In the genomic region with DNA sequence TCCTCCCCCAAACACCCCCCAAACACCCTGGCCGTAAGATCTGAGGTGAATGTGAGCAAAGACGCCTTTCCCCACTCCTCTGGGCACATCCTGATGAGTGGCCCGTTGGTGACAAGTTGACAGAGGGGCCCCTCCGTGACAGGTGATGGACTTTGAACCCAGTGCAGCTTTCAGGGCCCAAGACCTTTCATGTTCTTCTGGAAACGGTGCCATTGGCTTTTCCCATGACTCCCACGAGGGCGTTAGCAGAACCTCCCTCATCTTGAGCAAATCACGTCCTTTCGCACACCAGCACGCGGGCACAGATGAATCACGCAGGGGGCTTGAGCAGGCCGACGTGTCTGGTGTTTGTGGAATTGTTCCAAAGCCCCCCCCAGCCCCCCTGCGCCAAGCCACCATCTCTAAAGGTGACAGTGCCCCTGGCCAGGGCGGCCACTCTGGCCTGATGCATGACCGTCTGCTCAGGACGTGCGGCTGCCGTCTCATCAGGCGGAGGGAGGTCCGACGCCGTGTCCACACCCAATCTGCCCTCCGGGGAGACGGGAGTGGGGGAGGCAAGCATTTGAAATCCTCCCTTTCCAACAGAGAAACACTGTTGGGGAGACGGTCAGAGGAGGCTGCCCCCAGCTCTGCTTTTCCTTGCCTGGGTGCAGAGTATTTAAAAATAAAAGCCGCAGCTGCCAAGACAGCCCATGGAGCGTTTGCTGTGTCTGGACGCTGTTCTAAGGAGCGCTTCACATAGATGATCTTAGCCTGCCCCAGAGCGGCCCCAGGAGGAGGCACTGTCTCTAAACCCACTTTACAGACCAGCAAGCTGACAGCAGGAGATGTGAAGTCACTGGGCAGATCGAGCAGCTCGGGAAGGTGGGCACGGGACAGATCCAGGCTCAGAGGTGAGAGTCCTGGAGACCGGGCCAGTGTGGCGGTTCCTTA, we compare ENCODE assay signal across 1 cellular context.
TF ChIP-seq lines count a peak whose summit lies in the region.

No MANE protein-coding gene starts in this region.

TF ChIP-seq in HepG2, 621 proteins besides CTCF, POLR2A, EP300 and RAD21 (continued from another document and continues in another):
- TF ChIP-seq, protein P1, sequence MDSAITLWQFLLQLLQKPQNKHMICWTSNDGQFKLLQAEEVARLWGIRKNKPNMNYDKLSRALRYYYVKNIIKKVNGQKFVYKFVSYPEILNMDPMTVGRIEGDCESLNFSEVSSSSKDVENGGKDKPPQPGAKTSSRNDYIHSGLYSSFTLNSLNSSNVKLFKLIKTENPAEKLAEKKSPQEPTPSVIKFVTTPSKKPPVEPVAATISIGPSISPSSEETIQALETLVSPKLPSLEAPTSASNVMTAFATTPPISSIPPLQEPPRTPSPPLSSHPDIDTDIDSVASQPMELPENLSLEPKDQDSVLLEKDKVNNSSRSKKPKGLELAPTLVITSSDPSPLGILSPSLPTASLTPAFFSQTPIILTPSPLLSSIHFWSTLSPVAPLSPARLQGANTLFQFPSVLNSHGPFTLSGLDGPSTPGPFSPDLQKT (CRISPR knock-in tag; IDR thresholded peaks at IDR 0.05; ENCODE audit: borderline replicate concordance): no peak
- peak; percentile 54; the same call in 1 of the 2 replicates for TF ChIP-seq SIN3A (IDR thresholded peaks at IDR 0.05; ENCODE audit: borderline replicate concordance, low read depth, low read length)
- TF ChIP-seq ASH2L (IDR thresholded peaks at IDR 0.05; ENCODE audit: insufficient read length, low read depth, low read length): peak; percentile 78
- TF ChIP-seq BRD4 (CRISPR knock-in tag; IDR thresholded peaks at IDR 0.05): 0 out of 2 replicates have a peak, but pooled peaks have one; percentile 35
- 0 out of 2 replicates have a peak, but pooled peaks have one; percentile 22 for TF ChIP-seq HMG20B (CRISPR knock-in tag; conservative IDR thresholded peaks at IDR 0.05)
- no peak for TF ChIP-seq TCF12 (IDR thresholded peaks at IDR 0.05)
- TF ChIP-seq TCF12 (CRISPR knock-in tag; IDR thresholded peaks at IDR 0.05): no peak
- TF ChIP-seq ZNF224 (CRISPR knock-in tag; IDR thresholded peaks at IDR 0.05): no peak
- TF ChIP-seq, protein P2, sequence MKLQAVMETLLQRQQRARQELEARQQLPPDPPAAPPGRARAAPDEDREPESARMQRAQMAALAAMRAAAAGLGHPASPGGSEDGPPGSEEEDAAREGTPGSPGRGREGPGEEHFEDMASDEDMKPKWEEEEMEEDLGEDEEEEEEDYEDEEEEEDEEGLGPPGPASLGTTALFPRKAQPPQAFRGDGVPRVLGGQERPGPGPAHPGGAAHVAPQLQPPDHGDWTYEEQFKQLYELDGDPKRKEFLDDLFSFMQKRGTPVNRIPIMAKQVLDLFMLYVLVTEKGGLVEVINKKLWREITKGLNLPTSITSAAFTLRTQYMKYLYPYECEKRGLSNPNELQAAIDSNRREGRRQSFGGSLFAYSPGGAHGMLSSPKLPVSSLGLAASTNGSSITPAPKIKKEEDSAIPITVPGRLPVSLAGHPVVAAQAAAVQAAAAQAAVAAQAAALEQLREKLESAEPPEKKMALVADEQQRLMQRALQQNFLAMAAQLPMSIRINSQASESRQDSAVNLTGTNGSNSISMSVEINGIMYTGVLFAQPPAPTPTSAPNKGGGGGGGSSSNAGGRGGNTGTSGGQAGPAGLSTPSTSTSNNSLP (IDR thresholded peaks at IDR 0.05; ENCODE audit: low read depth, low read length): no peak
- no peak for TF ChIP-seq SAFB2 (CRISPR knock-in tag; IDR thresholded peaks at IDR 0.05; ENCODE audit: borderline replicate concordance, low read depth)
- TF ChIP-seq MEIS1 (CRISPR knock-in tag; IDR thresholded peaks at IDR 0.05; ENCODE audit: borderline replicate concordance): peak; percentile 72; the same call in 1 of the 2 replicates
- peak; percentile 15; the same call in 1 of the 2 replicates for TF ChIP-seq ZNF143 (CRISPR knock-in tag; IDR thresholded peaks at IDR 0.05)
- no peak for TF ChIP-seq ZNF501 (CRISPR knock-in tag; IDR thresholded peaks at IDR 0.05)
- TF ChIP-seq ZNF749 (CRISPR knock-in tag; IDR thresholded peaks at IDR 0.05; ENCODE audit: borderline replicate concordance): no peak
- TF ChIP-seq, protein P3, sequence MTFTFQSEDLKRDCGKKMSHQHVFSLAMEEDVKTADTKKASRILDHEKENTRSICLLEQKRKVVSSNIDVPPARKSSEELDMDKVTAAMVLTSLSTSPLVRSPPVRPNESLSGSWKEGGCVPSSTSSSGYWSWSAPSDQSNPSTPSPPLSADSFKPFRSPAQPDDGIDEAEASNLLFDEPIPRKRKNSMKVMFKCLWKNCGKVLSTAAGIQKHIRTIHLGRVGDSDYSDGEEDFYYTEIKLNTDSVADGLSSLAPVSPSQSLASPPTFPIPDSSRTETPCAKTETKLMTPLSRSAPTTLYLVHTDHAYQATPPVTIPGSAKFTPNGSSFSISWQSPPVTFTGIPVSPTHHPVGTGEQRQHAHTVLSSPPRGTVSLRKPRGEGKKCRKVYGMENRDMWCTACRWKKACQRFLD (CRISPR knock-in tag; IDR thresholded peaks at IDR 0.05; ENCODE audit: borderline replicate concordance): no peak
- TF ChIP-seq ZFY (CRISPR knock-in tag; IDR thresholded peaks at IDR 0.05): peak; percentile 29; the same call in 1 of the 2 replicates
- TF ChIP-seq, protein P4, sequence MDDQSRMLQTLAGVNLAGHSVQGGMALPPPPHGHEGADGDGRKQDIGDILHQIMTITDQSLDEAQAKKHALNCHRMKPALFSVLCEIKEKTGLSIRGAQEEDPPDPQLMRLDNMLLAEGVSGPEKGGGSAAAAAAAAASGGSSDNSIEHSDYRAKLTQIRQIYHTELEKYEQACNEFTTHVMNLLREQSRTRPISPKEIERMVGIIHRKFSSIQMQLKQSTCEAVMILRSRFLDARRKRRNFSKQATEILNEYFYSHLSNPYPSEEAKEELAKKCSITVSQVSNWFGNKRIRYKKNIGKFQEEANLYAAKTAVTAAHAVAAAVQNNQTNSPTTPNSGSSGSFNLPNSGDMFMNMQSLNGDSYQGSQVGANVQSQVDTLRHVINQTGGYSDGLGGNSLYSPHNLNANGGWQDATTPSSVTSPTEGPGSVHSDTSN (CRISPR knock-in tag; IDR thresholded peaks at IDR 0.05; ENCODE audit: borderline replicate concordance): no peak
- TF ChIP-seq ZNF746 (CRISPR knock-in tag; IDR thresholded peaks at IDR 0.05): peak; percentile 61; the same call in 1 of the 2 replicates
- no peak for TF ChIP-seq ZNF33B (CRISPR knock-in tag; IDR thresholded peaks at IDR 0.05)
- peak; percentile 16; the same call in 1 of the 2 replicates for TF ChIP-seq NR2C2 (CRISPR knock-in tag; IDR thresholded peaks at IDR 0.05; ENCODE audit: borderline replicate concordance)
- TF ChIP-seq, protein P5, sequence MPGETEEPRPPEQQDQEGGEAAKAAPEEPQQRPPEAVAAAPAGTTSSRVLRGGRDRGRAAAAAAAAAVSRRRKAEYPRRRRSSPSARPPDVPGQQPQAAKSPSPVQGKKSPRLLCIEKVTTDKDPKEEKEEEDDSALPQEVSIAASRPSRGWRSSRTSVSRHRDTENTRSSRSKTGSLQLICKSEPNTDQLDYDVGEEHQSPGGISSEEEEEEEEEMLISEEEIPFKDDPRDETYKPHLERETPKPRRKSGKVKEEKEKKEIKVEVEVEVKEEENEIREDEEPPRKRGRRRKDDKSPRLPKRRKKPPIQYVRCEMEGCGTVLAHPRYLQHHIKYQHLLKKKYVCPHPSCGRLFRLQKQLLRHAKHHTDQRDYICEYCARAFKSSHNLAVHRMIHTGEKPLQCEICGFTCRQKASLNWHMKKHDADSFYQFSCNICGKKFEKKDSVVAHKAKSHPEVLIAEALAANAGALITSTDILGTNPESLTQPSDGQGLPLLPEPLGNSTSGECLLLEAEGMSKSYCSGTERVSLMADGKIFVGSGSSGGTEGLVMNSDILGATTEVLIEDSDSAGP (CRISPR knock-in tag; IDR thresholded peaks at IDR 0.05; ENCODE audit: borderline replicate concordance): 0 out of 2 replicates have a peak, but pooled peaks have one; percentile 46
- no peak for TF ChIP-seq ZNF589 (CRISPR knock-in tag; conservative IDR thresholded peaks at IDR 0.05)
- TF ChIP-seq GABPB1 (CRISPR knock-in tag; IDR thresholded peaks at IDR 0.05): peak; percentile 37; the same call in 1 of the 2 replicates
- TF ChIP-seq, protein P6, sequence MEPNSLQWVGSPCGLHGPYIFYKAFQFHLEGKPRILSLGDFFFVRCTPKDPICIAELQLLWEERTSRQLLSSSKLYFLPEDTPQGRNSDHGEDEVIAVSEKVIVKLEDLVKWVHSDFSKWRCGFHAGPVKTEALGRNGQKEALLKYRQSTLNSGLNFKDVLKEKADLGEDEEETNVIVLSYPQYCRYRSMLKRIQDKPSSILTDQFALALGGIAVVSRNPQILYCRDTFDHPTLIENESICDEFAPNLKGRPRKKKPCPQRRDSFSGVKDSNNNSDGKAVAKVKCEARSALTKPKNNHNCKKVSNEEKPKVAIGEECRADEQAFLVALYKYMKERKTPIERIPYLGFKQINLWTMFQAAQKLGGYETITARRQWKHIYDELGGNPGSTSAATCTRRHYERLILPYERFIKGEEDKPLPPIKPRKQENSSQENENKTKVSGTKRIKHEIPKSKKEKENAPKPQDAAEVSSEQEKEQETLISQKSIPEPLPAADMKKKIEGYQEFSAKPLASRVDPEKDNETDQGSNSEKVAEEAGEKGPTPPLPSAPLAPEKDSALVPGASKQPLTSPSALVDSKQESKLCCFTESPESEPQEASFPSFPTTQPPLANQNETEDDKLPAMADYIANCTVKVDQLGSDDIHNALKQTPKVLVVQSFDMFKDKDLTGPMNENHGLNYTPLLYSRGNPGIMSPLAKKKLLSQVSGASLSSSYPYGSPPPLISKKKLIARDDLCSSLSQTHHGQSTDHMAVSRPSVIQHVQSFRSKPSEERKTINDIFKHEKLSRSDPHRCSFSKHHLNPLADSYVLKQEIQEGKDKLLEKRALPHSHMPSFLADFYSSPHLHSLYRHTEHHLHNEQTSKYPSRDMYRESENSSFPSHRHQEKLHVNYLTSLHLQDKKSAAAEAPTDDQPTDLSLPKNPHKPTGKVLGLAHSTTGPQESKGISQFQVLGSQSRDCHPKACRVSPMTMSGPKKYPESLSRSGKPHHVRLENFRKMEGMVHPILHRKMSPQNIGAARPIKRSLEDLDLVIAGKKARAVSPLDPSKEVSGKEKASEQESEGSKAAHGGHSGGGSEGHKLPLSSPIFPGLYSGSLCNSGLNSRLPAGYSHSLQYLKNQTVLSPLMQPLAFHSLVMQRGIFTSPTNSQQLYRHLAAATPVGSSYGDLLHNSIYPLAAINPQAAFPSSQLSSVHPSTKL (CRISPR knock-in tag; IDR thresholded peaks at IDR 0.05): peak; percentile 70
- TF ChIP-seq YY1 (IDR thresholded peaks at IDR 0.05; ENCODE audit: insufficient read depth, insufficient replicate concordance, low read depth, low read length): peak; percentile 33
- TF ChIP-seq, protein P7, sequence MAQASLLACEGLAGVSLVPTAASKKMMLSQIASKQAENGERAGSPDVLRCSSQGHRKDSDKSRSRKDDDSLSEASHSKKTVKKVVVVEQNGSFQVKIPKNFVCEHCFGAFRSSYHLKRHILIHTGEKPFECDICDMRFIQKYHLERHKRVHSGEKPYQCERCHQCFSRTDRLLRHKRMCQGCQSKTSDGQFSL (CRISPR knock-in tag; IDR thresholded peaks at IDR 0.05): no peak
- TF ChIP-seq SSRP1 (CRISPR knock-in tag; IDR thresholded peaks at IDR 0.05): no peak
- TF ChIP-seq ZNF253 (CRISPR knock-in tag; IDR thresholded peaks at IDR 0.05; ENCODE audit: borderline replicate concordance): peak; percentile 83; the same call in 1 of the 2 replicates
- TF ChIP-seq ZNF788 (CRISPR knock-in tag; IDR thresholded peaks at IDR 0.05; ENCODE audit: borderline replicate concordance): no peak
- TF ChIP-seq, protein P8, sequence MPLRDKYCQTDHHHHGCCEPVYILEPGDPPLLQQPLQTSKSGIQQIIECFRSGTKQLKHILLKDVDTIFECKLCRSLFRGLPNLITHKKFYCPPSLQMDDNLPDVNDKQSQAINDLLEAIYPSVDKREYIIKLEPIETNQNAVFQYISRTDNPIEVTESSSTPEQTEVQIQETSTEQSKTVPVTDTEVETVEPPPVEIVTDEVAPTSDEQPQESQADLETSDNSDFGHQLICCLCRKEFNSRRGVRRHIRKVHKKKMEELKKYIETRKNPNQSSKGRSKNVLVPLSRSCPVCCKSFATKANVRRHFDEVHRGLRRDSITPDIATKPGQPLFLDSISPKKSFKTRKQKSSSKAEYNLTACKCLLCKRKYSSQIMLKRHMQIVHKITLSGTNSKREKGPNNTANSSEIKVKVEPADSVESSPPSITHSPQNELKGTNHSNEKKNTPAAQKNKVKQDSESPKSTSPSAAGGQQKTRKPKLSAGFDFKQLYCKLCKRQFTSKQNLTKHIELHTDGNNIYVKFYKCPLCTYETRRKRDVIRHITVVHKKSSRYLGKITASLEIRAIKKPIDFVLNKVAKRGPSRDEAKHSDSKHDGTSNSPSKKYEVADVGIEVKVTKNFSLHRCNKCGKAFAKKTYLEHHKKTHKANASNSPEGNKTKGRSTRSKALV (CRISPR knock-in tag; IDR thresholded peaks at IDR 0.05): no peak
- no peak for TF ChIP-seq ZNF225 (CRISPR knock-in tag; IDR thresholded peaks at IDR 0.05)
- TF ChIP-seq ZIK1 (CRISPR knock-in tag; IDR thresholded peaks at IDR 0.05; ENCODE audit: borderline replicate concordance, low read depth): no peak; the same call in 1 of the 2 replicates
- TF ChIP-seq MYC (CRISPR knock-in tag; IDR thresholded peaks at IDR 0.05; ENCODE audit: borderline replicate concordance): peak; percentile 64; the same call in 1 of the 2 replicates
- no peak for TF ChIP-seq TEAD2 (CRISPR knock-in tag; IDR thresholded peaks at IDR 0.05)
- no peak for TF ChIP-seq ZNF766 (CRISPR knock-in tag; IDR thresholded peaks at IDR 0.05; ENCODE audit: borderline replicate concordance)
- no peak for TF ChIP-seq STAT5B (CRISPR knock-in tag; IDR thresholded peaks at IDR 0.05)
- no peak for TF ChIP-seq NR2F2 (IDR thresholded peaks at IDR 0.05; ENCODE audit: borderline replicate concordance, low read depth)
- TF ChIP-seq DPF2 (CRISPR knock-in tag; IDR thresholded peaks at IDR 0.05; ENCODE audit: borderline replicate concordance, low read depth): peak; percentile 51; the same call in 1 of the 2 replicates
- TF ChIP-seq ELF3 (CRISPR knock-in tag; IDR thresholded peaks at IDR 0.05): peak; percentile 49
- no peak for TF ChIP-seq TBX3 (IDR thresholded peaks at IDR 0.05; ENCODE audit: borderline replicate concordance)
- TF ChIP-seq SOX13 (IDR thresholded peaks at IDR 0.05): no peak
- 0 out of 4 replicates have a peak, but pooled peaks of 1 of the 2 experiments have one; percentile 14 for TF ChIP-seq SOX13 (CRISPR knock-in tag; conservative IDR thresholded peaks at IDR 0.05 in 1 of 2, IDR thresholded peaks at IDR 0.05 in 1 of 2)
- peak; percentile 86 for TF ChIP-seq MED1 (CRISPR knock-in tag; IDR thresholded peaks at IDR 0.05)
- TF ChIP-seq, protein P9, sequence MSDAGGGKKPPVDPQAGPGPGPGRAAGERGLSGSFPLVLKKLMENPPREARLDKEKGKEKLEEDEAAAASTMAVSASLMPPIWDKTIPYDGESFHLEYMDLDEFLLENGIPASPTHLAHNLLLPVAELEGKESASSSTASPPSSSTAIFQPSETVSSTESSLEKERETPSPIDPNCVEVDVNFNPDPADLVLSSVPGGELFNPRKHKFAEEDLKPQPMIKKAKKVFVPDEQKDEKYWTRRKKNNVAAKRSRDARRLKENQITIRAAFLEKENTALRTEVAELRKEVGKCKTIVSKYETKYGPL (CRISPR knock-in tag; IDR thresholded peaks at IDR 0.05): no peak
